8 cellular contexts compared by ENCODE assay signal in genomic region chr18:63320041-63320689, GRCh38. TPM values are rescaled to one million over a fixed set of nuclear protein-coding genes. Genes with fewer than 3 reads are reported as not detected.
DNase-seq lines count a peak whose midpoint lies in the region; ATAC-seq and TF ChIP-seq lines count a peak whose summit lies in the region.

No MANE protein-coding gene starts in this region.

- H3F3A ChIP-seq in DOHH2 (ENCODE audit: control insufficient read depth, insufficient read depth) = peaks cover 20% of the 10 kb centered on the region

- peaks cover 33% of the 10 kb centered on the region for H3K4me1 ChIP-seq in DOHH2 (ENCODE audit: control insufficient read depth, low read length)
- H3K4me1 ChIP-seq in foreskin keratinocyte = no peaks in the 10 kb centered on the region
- peaks cover 8 to 18% of the 10 kb centered on the region in 2 donors for H3K4me1 ChIP-seq in neuronal stem cell (ENCODE audit: control insufficient read depth in 2 of 2, insufficient read depth in 1 of 2, low read depth in 1 of 2, low read length in 2 of 2)

- H3K4ac ChIP-seq in neuronal stem cell (ENCODE audit: low read length) = peak overlapping the region; percentile 86

- H3K4me2 ChIP-seq in DOHH2 (ENCODE audit: low read length) (peak overlapping the region; percentile 72), neuronal stem cell (ENCODE audit: insufficient read depth, low read length, poor library complexity, severe bottlenecking) (peak overlapping the region; percentile 93)

- H4K91ac ChIP-seq in neuronal stem cell (ENCODE audit: low read depth, low read length, poor library complexity) = peak overlapping the region; percentile 87

- H3K14ac ChIP-seq in neuronal stem cell (ENCODE audit: low read length) = no peak overlapping the region

- no peaks in the 10 kb centered on the region for H3K79me1 ChIP-seq in neuronal stem cell (ENCODE audit: low read depth, low read length)

- H2BK12ac ChIP-seq in neuronal stem cell (ENCODE audit: low read length) = no peak overlapping the region

- H2BK5ac ChIP-seq in neuronal stem cell (ENCODE audit: low read length) = peak overlapping the region; percentile 89

- no peak overlapping the region for H2BK15ac ChIP-seq in neuronal stem cell (ENCODE audit: low read length)

- peak overlapping the region; percentile 89 for H3K9ac ChIP-seq in neuronal stem cell (ENCODE audit: low read depth, low read length, poor library complexity)

- H3K27me3 ChIP-seq in DOHH2 (ENCODE audit: control insufficient read depth, low read length) (peaks cover 25% of the 10 kb centered on the region), foreskin keratinocyte (peaks cover 38% of the 10 kb centered on the region), neuronal stem cell (ENCODE audit: control insufficient read depth in 3 of 3, insufficient read depth in 3 of 3, low read depth in 1 of 3, low read length in 3 of 3) (no peaks in the 10 kb centered on the region)

- no peak overlapping the region for H2AK5ac ChIP-seq in neuronal stem cell (ENCODE audit: low read depth, low read length)

- WGBS in neuronal stem cell (ENCODE audit: extremely low coverage in 2 of 2, insufficient read length in 2 of 2, insufficient replicate concordance in 1 of 2), 2 donors = no CpG with 5 or more reads among the region's 94 CpGs

- no peak for TF ChIP-seq CTCF in DOHH2 (IDR thresholded peaks at IDR 0.05; ENCODE audit: low read depth, low read length, poor library complexity, severe bottlenecking)
- peak; percentile 18 for TF ChIP-seq CTCF in foreskin keratinocyte (conservative IDR thresholded peaks at IDR 0.05)

- H3K79me2 ChIP-seq in DOHH2 (ENCODE audit: control insufficient read depth, low read length) = peaks cover 53% of the 10 kb centered on the region

- H4K8ac ChIP-seq in neuronal stem cell (ENCODE audit: low read depth, low read length) = no peak overlapping the region

- H2AFZ ChIP-seq in neuronal stem cell (ENCODE audit: low read length) = peak overlapping the region; percentile 95

- peaks cover 13% of the 10 kb centered on the region; the same call in 1 of the 2 replicates for H4K20me1 ChIP-seq in DOHH2 (ENCODE audit: control insufficient read depth, insufficient read depth, low read depth, low read length)

- H3K36me3 ChIP-seq in DOHH2 (ENCODE audit: control insufficient read depth, low read length) (peaks cover 45% of the 10 kb centered on the region), KOPT-K1 (ENCODE audit: insufficient read depth, low read length) (0 out of 2 replicates have a peak, but pooled peaks cover 4% of the 10 kb centered on the region), neuronal stem cell (replicated peaks in 1 of 2; ENCODE audit: control insufficient read depth in 2 of 2, insufficient read depth in 2 of 2, low read length in 2 of 2) (no peaks in the 10 kb centered on the region)

- H3K18ac ChIP-seq in neuronal stem cell (ENCODE audit: low read length) = peak overlapping the region; percentile 98

- no peaks in the 10 kb centered on the region for H3K9me2 ChIP-seq in DOHH2 (replicated peaks; ENCODE audit: control insufficient read depth, low read length)

- ATAC-seq in GM21786 (IDR thresholded peaks at IDR 0.05; ENCODE audit: unreplicated experiment) (peak; percentile 51), foreskin keratinocyte (peak; percentile 82)

- peak overlapping the region; percentile 69 for H3K23ac ChIP-seq in neuronal stem cell (ENCODE audit: low read depth, low read length, poor library complexity)

- H3K9me3 ChIP-seq in DOHH2 (ENCODE audit: control insufficient read depth, insufficient read depth, low read length) (no peaks in the 10 kb centered on the region), KOPT-K1 (ENCODE audit: insufficient read depth, low read length, poor library complexity, severe bottlenecking) (no peaks in the 10 kb centered on the region), neuronal stem cell (replicated peaks in 1 of 2; ENCODE audit: control insufficient read depth in 2 of 2, insufficient read depth in 1 of 2, low read depth in 1 of 2, low read length in 2 of 2) (no peaks in the 10 kb centered on the region)

- H3K27ac ChIP-seq in DOHH2 (ENCODE audit: low read depth, low read length) = peak overlapping the region; percentile 82
- H3K27ac ChIP-seq in KOPT-K1 (ENCODE audit: low read depth, low read length, poor library complexity, severe bottlenecking) = peak overlapping the region; percentile 91
- H3K27ac ChIP-seq in foreskin keratinocyte = no peak overlapping the region
- peak overlapping the region; percentile 80 for H3K27ac ChIP-seq in neuronal stem cell (replicated peaks; ENCODE audit: low read length)
- peak overlapping the region; percentile 78 for H3K27ac ChIP-seq in substantia nigra (ENCODE audit: low read depth, low read length, poor library complexity, severe bottlenecking)

- H2BK120ac ChIP-seq in neuronal stem cell (ENCODE audit: low read depth, low read length) = peak overlapping the region; percentile 30

- H3K4me3 ChIP-seq in DOHH2 (ENCODE audit: low read length) (peak overlapping the region; percentile 82), neuronal stem cell (ENCODE audit: low read length in 2 of 2) (peak overlapping the region; percentile 87 to 88)

- DNase-seq in SHP77 treated with DMSO at 0.1 percent for 48 hours (lab: John Stamatoyannopoulos, UW) = peak; percentile 8
- peak; percentile 71 for DNase-seq in activated gamma-delta T cell (lab: John Stamatoyannopoulos, UW)
- peak; percentile 27 to 55 for DNase-seq in foreskin keratinocyte
- no peak for DNase-seq in neuronal stem cell (ENCODE audit: low spot score)
- DNase-seq in substantia nigra (lab: John Stamatoyannopoulos, UW) = peak; percentile 20 to 86 (median 73)

RNA-seq across cellular contexts. Expression of gene BCL2, which starts 0.6 kb away (rescaled TPM):
- 0.99 and 1.9 TPM in 2 replicates for total RNA-seq in foreskin keratinocyte
- 0.35 and 0.69 TPM in 2 replicates for polyA plus RNA-seq in foreskin keratinocyte
- 10.8 TPM for polyA plus RNA-seq in neuronal stem cell (2013, experiment 1 of 2)
- 10.2 TPM for polyA plus RNA-seq in neuronal stem cell (2013, experiment 2 of 2)

RNA-seq across cellular contexts. Expression of gene KDSR, which starts 46.8 kb away (rescaled TPM):
- 50.9 and 55.8 TPM in 2 replicates for total RNA-seq in foreskin keratinocyte
- polyA plus RNA-seq in foreskin keratinocyte = 32.7 and 36.9 TPM in 2 replicates
- polyA plus RNA-seq in neuronal stem cell (2013, experiment 1 of 2) = 14.8 TPM
- polyA plus RNA-seq in neuronal stem cell (2013, experiment 2 of 2) = 15.2 TPM
